In genomic region chr17:60523822-60524221, GRCh38 we compare ENCODE assay signal across 10 cellular contexts. TPM values are rescaled to one million over a fixed set of nuclear protein-coding genes. Genes with fewer than 3 reads are reported as not detected.
DNase-seq lines count a peak whose midpoint lies in the region; ATAC-seq, FAIRE-seq and TF ChIP-seq lines count a peak whose summit lies in the region.
"Had no signal": no experiment of that assay in that cellular context is flagged by ENCODE, and none has a peak within 500 bp of the region (broad histone marks: within the 10 kb centered on the region; RNA-seq: fewer than 3 reads in every experiment).

No MANE protein-coding gene starts in this region.

- H3K4me3 ChIP-seq in cardiac muscle cell: peak overlapping the region; percentile 83
- H3K4me3 ChIP-seq in HepG2 (replicated peaks in 1 of 3; ENCODE audit: insufficient read depth in 1 of 3, low read depth in 2 of 3, low read length in 3 of 3): peak overlapping the region; percentile 93 to 98 (median 95); a peak in 5 of 6 replicates
- peak overlapping the region; percentile 85 to 86 for H3K4me3 ChIP-seq in tibial artery

- no peaks in the 10 kb centered on the region for H3K9me3 Mint-ChIP-seq in activated naive CD8-positive, alpha-beta T cell treated with anti-CD3 and anti-CD28 coated beads, Interleukin-2, amount 10 ng/mL, durations not matched to agents 7 days and 5 days

- POLR2A ChIA-PET in activated naive CD8-positive, alpha-beta T cell treated with anti-CD3 and anti-CD28 coated beads, Interleukin-2, amount 10 ng/mL, durations not matched to agents 7 days and 5 days (lab: Charles Lee): interaction anchor here (0.7 kb wide), 1 partner anchor 135 kb away, joined by 5 read pairs; no protein-coding TSS in a partner anchor
- POLR2A ChIA-PET in HepG2 (lab: Yijun Ruan, JAX): interaction anchor here (0.7 to 1.3 kb wide), 2 partner anchors 76 to 1356 kb away, joined by 3 read pairs; partner anchors contain the start of gene PPM1D

- H3K4me3 Mint-ChIP-seq in activated naive CD8-positive, alpha-beta T cell treated with anti-CD3 and anti-CD28 coated beads, Interleukin-2, amount 10 ng/mL, durations not matched to agents 7 days and 5 days: peak overlapping the region; percentile 98

- no peak overlapping the region for H2AFZ ChIP-seq in HepG2 (ENCODE audit: low read length)

- H3K4me1 Mint-ChIP-seq in activated naive CD8-positive, alpha-beta T cell treated with anti-CD3 and anti-CD28 coated beads, Interleukin-2, amount 10 ng/mL, durations not matched to agents 7 days and 5 days: peaks cover 28% of the 10 kb centered on the region

- H3K4me2 ChIP-seq in HepG2 (ENCODE audit: low read depth, low read length): peak overlapping the region; percentile 84

- H3K4me1 ChIP-seq in cardiac muscle cell (ENCODE audit: low read depth) (peaks cover 10% of the 10 kb centered on the region), HepG2 (ENCODE audit: insufficient read depth, low read length) (peaks cover 36% of the 10 kb centered on the region), tibial artery (peaks cover 0 to 53% (median 19%) of the 10 kb centered on the region in 4 donors)

- BruUV-seq in HepG2 (replicated peaks; lab: Mats Ljungman, UMichigan): no TSS peak

- TF ChIP-seq CTCF in cardiac muscle cell (IDR thresholded peaks at IDR 0.05; ENCODE audit: low read depth, low read length): no peak
- no peak for TF ChIP-seq CTCF in HepG2 (CRISPR knock-in tag; IDR thresholded peaks at IDR 0.05)
- TF ChIP-seq CTCF in tibial artery (IDR thresholded peaks at IDR 0.05): no peak

- no peak for TF ChIP-seq POLR2A in HepG2 (IDR thresholded peaks at IDR 0.05; ENCODE audit: insufficient read depth in 1 of 2, low read depth in 2 of 2, low read length in 2 of 2)

- H3K36me3 ChIP-seq in cardiac muscle cell (peaks cover 3% of the 10 kb centered on the region), HepG2 (replicated peaks in 1 of 2; ENCODE audit: control insufficient read depth in 1 of 2, insufficient read depth in 2 of 2, low read length in 2 of 2) (peaks cover 5 to 20% of the 10 kb centered on the region in 2 experiments; a peak in 4 of 5 replicates), tibial artery (peaks cover 5 to 14% (median 6%) of the 10 kb centered on the region in 3 donors)

- no peak overlapping the region for H3K27ac Mint-ChIP-seq in activated naive CD8-positive, alpha-beta T cell treated with anti-CD3 and anti-CD28 coated beads, Interleukin-2, amount 10 ng/mL, durations not matched to agents 7 days and 5 days

- H3K27me3 ChIP-seq in cardiac muscle cell (no peaks in the 10 kb centered on the region), HepG2 (ENCODE audit: control insufficient read depth in 1 of 2, insufficient read depth in 2 of 2, low read length in 2 of 2) (peaks cover 0 to 4% of the 10 kb centered on the region in 2 experiments; a peak in 1 of 5 replicates), tibial artery (no peaks in the 10 kb centered on the region)

- H3K9me3 ChIP-seq in cardiac muscle cell (ENCODE audit: low read depth) (no peaks in the 10 kb centered on the region), HepG2 (ENCODE audit: low read length) (no peaks in the 10 kb centered on the region), tibial artery (no peaks in the 10 kb centered on the region)

- 6% methylated on average over 1 of the region's 1 CpG for WGBS in HepG2 (ENCODE audit: low lambda C conversion rate)

- H3K79me2 ChIP-seq in HepG2 (ENCODE audit: insufficient read depth, low read length): peaks cover 75% of the 10 kb centered on the region

- DNase-seq in cardiac muscle cell (ENCODE audit: low read depth in 1 of 2, low spot score in 1 of 2) (no peak), Right ventricle myocardium superior (no peak), HepG2 (ENCODE audit: low spot score) (no peak), tibial artery (no peak), HTR-8/SVneo (ENCODE audit: insufficient read length, low spot score) (no peak), COLO829 (ENCODE audit: low spot score) (no peak)
- no peak for DNase-seq in activated naive CD8-positive, alpha-beta T cell treated with anti-CD3 and anti-CD28 coated beads, Interleukin-2, amount 10 ng/mL, durations not matched to agents 7 days and 5 days
- DNase-seq: NCI-H1092 had no signal

- in situ Hi-C loops in HepG2 (cut with HindIII; ENCODE audit: extremely low pct_ligation_motif_present, low pct_unique_long_range_greater_than_20kb): no loop called here

- H4K20me1 ChIP-seq in HepG2 (ENCODE audit: insufficient read depth, low read length): peaks cover 37% of the 10 kb centered on the region

- CTCF ChIA-PET in HepG2 (lab: Yijun Ruan, JAX; ENCODE audit: low intra/inter-chr PET ratio, low total read pairs): no interaction called here

- H3K9ac ChIP-seq in HepG2 (ENCODE audit: insufficient read depth, low read depth, low read length): peak overlapping the region; percentile 95

- H3K27ac ChIP-seq in cardiac muscle cell: no peak overlapping the region
- no peak overlapping the region for H3K27ac ChIP-seq in HepG2 (ENCODE audit: extremely low read length, insufficient read depth, low read length)
- peak overlapping the region in 1 of 2 donors; percentile 98 for H3K27ac ChIP-seq in tibial artery

- no peak for TF ChIP-seq RAD21 in HepG2 (CRISPR knock-in tag; IDR thresholded peaks at IDR 0.05)

- intact Hi-C loops in Right ventricle myocardium superior (cut with DNase I) (no loop called here), HepG2 (cut with micrococcal nuclease; ENCODE audit: unreplicated experiment) (loop anchor here (2.0 kb wide), 1 partner anchor 37 kb away; no protein-coding TSS in a partner anchor), tibial artery (cut with DNase I; ENCODE audit: low total_unique reads) (loop anchor here (10.0 kb wide), 1 partner anchor 71 kb away; no protein-coding TSS in a partner anchor)

- no peak for ATAC-seq in Right ventricle myocardium superior (ENCODE audit: poor library complexity)
- ATAC-seq in activated naive CD8-positive, alpha-beta T cell treated with anti-CD3 and anti-CD28 coated beads, Interleukin-2, amount 10 ng/mL, durations not matched to agents 7 days and 5 days (ENCODE audit: low read depth): no peak
- no peak for ATAC-seq in HepG2
- no peak for ATAC-seq in HG03135 (IDR thresholded peaks at IDR 0.05; ENCODE audit: unreplicated experiment)

- TF ChIP-seq EP300 in HepG2 (IDR thresholded peaks at IDR 0.05; ENCODE audit: low read depth in 2 of 2, low read length in 2 of 2) (no peak), HepG2 (CRISPR knock-in tag; IDR thresholded peaks at IDR 0.05; ENCODE audit: borderline replicate concordance) (no peak)

- H3K36me3 Mint-ChIP-seq in activated naive CD8-positive, alpha-beta T cell treated with anti-CD3 and anti-CD28 coated beads, Interleukin-2, amount 10 ng/mL, durations not matched to agents 7 days and 5 days: peaks cover 6% of the 10 kb centered on the region

- H3K27me3 Mint-ChIP-seq in activated naive CD8-positive, alpha-beta T cell treated with anti-CD3 and anti-CD28 coated beads, Interleukin-2, amount 10 ng/mL, durations not matched to agents 7 days and 5 days: no peaks in the 10 kb centered on the region

- FAIRE-seq in HepG2 (lab: Jason Lieb, UNC) (no peak), HTR-8/SVneo (lab: Jason Lieb, UNC) (no peak)
- FAIRE-seq: endometrium had no signal

TF ChIP-seq in HepG2, 621 proteins besides CTCF, POLR2A, EP300 and RAD21 (continues in another document):
- TF ChIP-seq E2F2 (CRISPR knock-in tag; IDR thresholded peaks at IDR 0.05; ENCODE audit: borderline replicate concordance) (no peak), SRF (IDR thresholded peaks at IDR 0.05; ENCODE audit: low read depth, low read length) (no peak), ZNF367 (CRISPR knock-in tag; IDR thresholded peaks at IDR 0.05; ENCODE audit: borderline replicate concordance) (no peak), ZBTB3 (CRISPR knock-in tag; IDR thresholded peaks at IDR 0.05; ENCODE audit: borderline replicate concordance, low read depth) (no peak)

RNA-seq across cellular contexts. Expression of gene APPBP2, which starts 2.2 kb away (rescaled TPM):
- total RNA-seq in cardiac muscle cell (22.5 and 22.9 TPM in 2 replicates), Right ventricle myocardium superior (18.3 TPM), HepG2 (2016; rRNA removed; fragmentation: Illumina TruSeq; extraction: Trizol) (45.8 and 68.8 TPM in 2 replicates)
- polyA plus RNA-seq in cardiac muscle cell (30.9 and 40.1 TPM in 2 replicates), HepG2 (2011; rRNA removed) (15.9 and 17.5 TPM in 2 replicates)
- 10 to 100 TPM; 29.8 to 32.9 TPM for total RNA-seq in activated naive CD8-positive, alpha-beta T cell treated with anti-CD3 and anti-CD28 coated beads, Interleukin-2, amount 10 ng/mL, durations not matched to agents 7 days and 5 days
- 5.2 and 7.9 TPM in 2 replicates for total RNA-seq in HepG2 (2016; cell fraction: cytosol; rRNA removed; fragmentation: Illumina TruSeq; extraction: Trizol; ENCODE audit: low read depth)
- 49.0 and 68.2 TPM in 2 replicates for total RNA-seq in HepG2 (2016; cell fraction: insoluble cytoplasmic fraction; rRNA removed; fragmentation: Illumina TruSeq; extraction: Trizol)
- total RNA-seq in HepG2 (2016; cell fraction: membrane; rRNA removed; fragmentation: Illumina TruSeq; extraction: Trizol): 9.3 and 10.9 TPM in 2 replicates
- total RNA-seq in HepG2 (2016; cell fraction: nucleus; rRNA removed; fragmentation: Illumina TruSeq; extraction: Trizol): 23.2 and 23.8 TPM in 2 replicates
- 5.6 and 9.8 TPM in 2 replicates for polyA plus RNA-seq in HepG2 (2011; cell fraction: cytosol; rRNA removed)
- polyA plus RNA-seq in HepG2 (2011; cell fraction: nucleus; rRNA removed): 7.9 and 10.8 TPM in 2 replicates
- polyA plus RNA-seq in HepG2 (2012): 19.1 and 29.9 TPM in 2 replicates
- 0.89 and 1.1 TPM in 2 replicates for polyA plus RNA-seq in HepG2 (2016; cell fraction: cytosol; fragmentation: Illumina TruSeq; extraction: Trizol; ENCODE audit: low read depth)
- polyA plus RNA-seq in HepG2 (2016; cell fraction: insoluble cytoplasmic fraction; fragmentation: Illumina TruSeq; extraction: Trizol; ENCODE audit: low read depth): 30.1 and 36.8 TPM in 2 replicates
- polyA plus RNA-seq in HepG2 (2016; cell fraction: membrane; fragmentation: Illumina TruSeq; extraction: Trizol; ENCODE audit: low read depth): 2.9 and 3.3 TPM in 2 replicates
- 22.3 and 23.3 TPM in 2 replicates for polyA plus RNA-seq in HepG2 (2016; cell fraction: nucleus; fragmentation: Illumina TruSeq; extraction: Trizol; ENCODE audit: insufficient read depth, low read depth)
- polyA minus RNA-seq in HepG2 (2011; rRNA and poly(A)+ RNA removed; ENCODE audit: low replicate concordance): 18.9 and 33.5 TPM in 2 replicates
- polyA minus RNA-seq in HepG2 (2011; cell fraction: cytosol; rRNA and poly(A)+ RNA removed): 26.9 and 27.8 TPM in 2 replicates
- polyA minus RNA-seq in HepG2 (2011; cell fraction: nucleus; rRNA and poly(A)+ RNA removed): 31.4 and 41.6 TPM in 2 replicates
